ENCODE assay signal across 1 cellular context in genomic region chr2:199955339-199956061, GRCh38.
TF ChIP-seq lines count a peak whose summit lies in the region.

Gene MAIP1, plus strand, starts transcription at chr2:199955582. Its CDS starts 217 bp downstream, at chr2:199955799.
Gene TYW5, minus strand, starts transcription at chr2:199955491. Its CDS starts 21 bp downstream, at chr2:199955470.

TF ChIP-seq in H1, 55 proteins besides CTCF, POLR2A, EP300 and RAD21:
- TF ChIP-seq EGR1 (IDR thresholded peaks at IDR 0.05; ENCODE audit: borderline replicate concordance, low read depth, low read length) = no peak
- no peak for TF ChIP-seq NRF1 (IDR thresholded peaks at IDR 0.05; ENCODE audit: low read depth, low read length)
- TF ChIP-seq ATF3 (IDR thresholded peaks at IDR 0.05; ENCODE audit: insufficient read depth, low read depth, low read length) = no peak
- TF ChIP-seq KDM1A (IDR thresholded peaks at IDR 0.05; ENCODE audit: borderline replicate concordance, low read length) = 0 out of 2 replicates have a peak, but pooled peaks have one; percentile 21
- peak; percentile 85 for TF ChIP-seq GABPA (IDR thresholded peaks at IDR 0.05; ENCODE audit: borderline replicate concordance, insufficient read depth, low read length)
- TF ChIP-seq ASH2L (IDR thresholded peaks at IDR 0.05; ENCODE audit: low read length) = peak; percentile 100
- peak; percentile 96 for TF ChIP-seq YY1 (IDR thresholded peaks at IDR 0.05; ENCODE audit: low read depth, low read length)
- peak; percentile 14 for TF ChIP-seq NANOG (IDR thresholded peaks at IDR 0.05; ENCODE audit: insufficient read depth, low read depth, low read length, poor library complexity, severe bottlenecking)
- TF ChIP-seq HDAC2 (IDR thresholded peaks at IDR 0.05; ENCODE audit: borderline replicate concordance in 1 of 2, low read depth in 2 of 2, low read length in 2 of 2) = peak; percentile 10 to 93; a peak in 2 of 4 replicates
- TF ChIP-seq CHD1 (IDR thresholded peaks at IDR 0.05; ENCODE audit: low read depth, low read length) = no peak; the same call in 1 of the 2 replicates
- peak; percentile 93; the same call in 1 of the 2 replicates for TF ChIP-seq RBBP5 (IDR thresholded peaks at IDR 0.05; ENCODE audit: borderline replicate concordance, low read depth, low read length)
- TF ChIP-seq TBP (IDR thresholded peaks at IDR 0.05; ENCODE audit: low read depth, low read length) = peak; percentile 95
- TF ChIP-seq JUND (IDR thresholded peaks at IDR 0.05; ENCODE audit: low read length) = 0 out of 2 replicates have a peak, but pooled peaks have one; percentile 8
- TF ChIP-seq USF2 (IDR thresholded peaks at IDR 0.05; ENCODE audit: low read length) = no peak
- peak; percentile 40; the same call in 1 of the 2 replicates for TF ChIP-seq GTF2F1 (IDR thresholded peaks at IDR 0.05; ENCODE audit: borderline replicate concordance, low read depth, low read length)
- TF ChIP-seq CHD7 (IDR thresholded peaks at IDR 0.05; ENCODE audit: insufficient replicate concordance, low read length) = no peak
- no peak for TF ChIP-seq SP2 (IDR thresholded peaks at IDR 0.05; ENCODE audit: low read length)
- no peak for TF ChIP-seq EZH2 (IDR thresholded peaks at IDR 0.05; ENCODE audit: low read depth, low read length, severe bottlenecking)
- TF ChIP-seq PHF8 (conservative IDR thresholded peaks at IDR 0.05; ENCODE audit: low read depth, low read length) = peak; percentile 94
- TF ChIP-seq KDM5A (IDR thresholded peaks at IDR 0.05; ENCODE audit: low read length) = peak; percentile 98
- TF ChIP-seq KDM4A (IDR thresholded peaks at IDR 0.05; ENCODE audit: low read depth, low read length, severe bottlenecking) = peak; percentile 99
- no peak for TF ChIP-seq SP4 (IDR thresholded peaks at IDR 0.05; ENCODE audit: low read length)
- TF ChIP-seq TEAD4 (IDR thresholded peaks at IDR 0.05; ENCODE audit: low read depth, low read length) = no peak
- peak; percentile 13; the same call in 1 of the 2 replicates for TF ChIP-seq SRF (IDR thresholded peaks at IDR 0.05; ENCODE audit: low read depth, low read length)
- no peak for TF ChIP-seq RFX5 (IDR thresholded peaks at IDR 0.05; ENCODE audit: borderline replicate concordance, low read depth, low read length)
- no peak for TF ChIP-seq ATF2 (IDR thresholded peaks at IDR 0.05; ENCODE audit: low read length)
- TF ChIP-seq MAFK (IDR thresholded peaks at IDR 0.05; ENCODE audit: low read depth, low read length) = no peak
- no peak for TF ChIP-seq CEBPB (IDR thresholded peaks at IDR 0.05; ENCODE audit: low read depth, low read length)
- peak; percentile 26 to 75; a peak in 2 of 4 replicates for TF ChIP-seq SIN3A (conservative IDR thresholded peaks at IDR 0.05 in 1 of 2, IDR thresholded peaks at IDR 0.05 in 1 of 2; ENCODE audit: low read depth in 1 of 2, low read length in 2 of 2)
- TF ChIP-seq SIRT6 (IDR thresholded peaks at IDR 0.05; ENCODE audit: low read length) = no peak
- no peak for TF ChIP-seq RNF2 (IDR thresholded peaks at IDR 0.05; ENCODE audit: borderline replicate concordance, low read depth, low read length, missing control alignments, poor library complexity, severe bottlenecking)
- no peak for TF ChIP-seq TCF12 (IDR thresholded peaks at IDR 0.05; ENCODE audit: low read depth, low read length)
- TF ChIP-seq RXRA (IDR thresholded peaks at IDR 0.05; ENCODE audit: insufficient read depth, low read depth, low read length) = no peak
- TF ChIP-seq MAX (IDR thresholded peaks at IDR 0.05) = no peak; the same call in 1 of the 2 replicates
- no peak; the same call in 1 of the 2 replicates for TF ChIP-seq CREB1 (IDR thresholded peaks at IDR 0.05)
- no peak for TF ChIP-seq ZNF274 (IDR thresholded peaks at IDR 0.05; ENCODE audit: borderline replicate concordance, extremely low read depth, low read length)
- TF ChIP-seq HDAC6 (IDR thresholded peaks at IDR 0.05; ENCODE audit: low read depth, low read length) = no peak
- TF ChIP-seq E2F6 (IDR thresholded peaks at IDR 0.05) = 0 out of 2 replicates have a peak, but pooled peaks have one; percentile 24
- peak; percentile 68; the same call in 1 of the 2 replicates for TF ChIP-seq SP1 (IDR thresholded peaks at IDR 0.05; ENCODE audit: low read depth, low read length)
- TF ChIP-seq JUN (IDR thresholded peaks at IDR 0.05; ENCODE audit: low read depth, low read length) = no peak
- 0 out of 2 replicates have a peak, but pooled peaks have one; percentile 26 for TF ChIP-seq FOSL1 (IDR thresholded peaks at IDR 0.05; ENCODE audit: insufficient read depth, low read depth, low read length)
- no peak for TF ChIP-seq CTBP2 (IDR thresholded peaks at IDR 0.05; ENCODE audit: borderline replicate concordance, insufficient read depth, insufficient read length, low read length)
- TF ChIP-seq BRCA1 (IDR thresholded peaks at IDR 0.05; ENCODE audit: low read depth, low read length) = no peak
- no peak for TF ChIP-seq CBX8 (IDR thresholded peaks at IDR 0.05; ENCODE audit: borderline replicate concordance, low read depth, low read length)
- no peak for TF ChIP-seq SUZ12 (IDR thresholded peaks at IDR 0.05; ENCODE audit: low read length)
- TF ChIP-seq CBX5 (IDR thresholded peaks at IDR 0.05; ENCODE audit: low read depth, low read length) = no peak
- TF ChIP-seq POLR2AphosphoS5 (IDR thresholded peaks at IDR 0.05; ENCODE audit: low read depth, low read length) = peak; percentile 97
- no peak; the same call in 1 of the 2 replicates for TF ChIP-seq SIX5 (IDR thresholded peaks at IDR 0.05; ENCODE audit: low read depth, low read length)
- no peak for TF ChIP-seq POU5F1 (IDR thresholded peaks at IDR 0.05; ENCODE audit: low read depth, low read length)
- TF ChIP-seq SAP30 (IDR thresholded peaks at IDR 0.05; ENCODE audit: insufficient read depth, insufficient replicate concordance, low read length) = peak; percentile 78
- no peak for TF ChIP-seq BCL11A (IDR thresholded peaks at IDR 0.05; ENCODE audit: low read depth in 2 of 2, low read length in 2 of 2)
- TF ChIP-seq BACH1 (IDR thresholded peaks at IDR 0.05; ENCODE audit: low read length) = peak; percentile 66; the same call in 1 of the 2 replicates
- peak; percentile 97 for TF ChIP-seq TAF7 (optimal IDR thresholded peaks at IDR 0.05; ENCODE audit: borderline replicate concordance, low read depth, low read length)
- TF ChIP-seq CHD2 (IDR thresholded peaks at IDR 0.05; ENCODE audit: low read length) = 0 out of 2 replicates have a peak, but pooled peaks have one; percentile 44
- peak; percentile 99 for TF ChIP-seq TAF1 (IDR thresholded peaks at IDR 0.05; ENCODE audit: low read depth, low read length)
